19 cellular contexts compared by ENCODE assay signal in genomic region chr2:234795272-234795920, GRCh38.
A peak's percentile ranks its signal among the peaks of the same experiment; 100 is the strongest.
DNase-seq lines count a peak whose midpoint lies in the region; ATAC-seq and TF ChIP-seq lines count a peak whose summit lies in the region.
"Had no signal": no experiment of that assay in that cellular context is flagged by ENCODE, and none has a peak within 500 bp of the region (broad histone marks: within the 10 kb centered on the region; RNA-seq: fewer than 3 reads in every experiment).

No MANE protein-coding gene starts in this region.

- DNase-seq in DMS153 (lab: John Stamatoyannopoulos, UW) (peak; percentile 25), DMS153 treated with DMSO at 0.1 percent for 48 hours (lab: John Stamatoyannopoulos, UW; ENCODE audit: unreplicated experiment) (no peak), RPMI7951 (ENCODE audit: low read depth) (peak; percentile 66), fibroblast of villous mesenchyme (ENCODE audit: low read depth) (peak; percentile 59), osteocyte (ENCODE audit: extremely low spot score, unreplicated experiment) (no peak), Right ventricle myocardium inferior (ENCODE audit: missing footprints) (no peak), CD14-positive monocyte (ENCODE audit: low spot score) (no peak)
- DNase-seq: activated CD8-positive, alpha-beta T cell treated with anti-CD3 and anti-CD28 coated beads, Interleukin-2, amount 10 ng/mL, durations not matched to agents 7 days and 5 days; activated naive CD8-positive, alpha-beta T cell treated with anti-CD3 and anti-CD28 coated beads, Interleukin-2, amount 10 ng/mL, durations not matched to agents 7 days and 5 days; CD4-positive, CD25-positive, alpha-beta regulatory T cell; central memory CD4-positive, alpha-beta T cell; effector memory CD4-positive, alpha-beta T cell; left ventricle myocardium inferior; NCI-H1694; spleen; transverse colon had no signal

- no peaks in the 10 kb centered on the region for H3K36me3 Mint-ChIP-seq in osteocyte (ENCODE audit: unreplicated experiment)
- no peaks in the 10 kb centered on the region for H3K36me3 Mint-ChIP-seq in CD14-positive monocyte
- H3K36me3 Mint-ChIP-seq: activated naive CD8-positive, alpha-beta T cell treated with anti-CD3 and anti-CD28 coated beads, Interleukin-2, amount 10 ng/mL, durations not matched to agents 7 days and 5 days; CD4-positive, CD25-positive, alpha-beta regulatory T cell; stimulated activated effector memory CD8-positive, alpha-beta T cell treated with anti-CD3 and anti-CD28 coated beads, Interleukin-12 subunit alpha, Interleukin-12 subunit beta, amount 100 ng/mL, for 72 hours had no signal

- no peak for TF ChIP-seq CTCF in fibroblast of villous mesenchyme (IDR thresholded peaks at IDR 0.05; ENCODE audit: insufficient read depth, low read depth, low read length)
- no peak for TF ChIP-seq CTCF in osteocyte (IDR thresholded peaks at IDR 0.05)
- TF ChIP-seq CTCF in CD14-positive monocyte (IDR thresholded peaks at IDR 0.05) = no peak

- H3K4me3 ChIP-seq in fibroblast of villous mesenchyme (ENCODE audit: low read depth, low read length) = no peak overlapping the region
- H3K4me3 ChIP-seq: left ventricle myocardium inferior, spleen, transverse colon had no signal

- H3K4me3 Mint-ChIP-seq in osteocyte (ENCODE audit: unreplicated experiment) = no peak overlapping the region
- no peak overlapping the region for H3K4me3 Mint-ChIP-seq in CD14-positive monocyte
- H3K4me3 Mint-ChIP-seq: activated CD8-positive, alpha-beta T cell treated with anti-CD3 and anti-CD28 coated beads, Interleukin-2, amount 10 ng/mL, durations not matched to agents 7 days and 5 days; activated naive CD8-positive, alpha-beta T cell treated with anti-CD3 and anti-CD28 coated beads, Interleukin-2, amount 10 ng/mL, durations not matched to agents 7 days and 5 days; activated T-helper 1 cell treated with anti-CD3 and anti-CD28 coated beads, Interleukin-12 subunit alpha, Interleukin-12 subunit beta, Interleukin-2, Interleukin-4 antibody, amounts not matched to agents 30 ng/mL and 10 ng/mL and 1 ng/mL, durations not matched to agents 14 hours and 24 hours and 36 hours; CD4-positive, CD25-positive, alpha-beta regulatory T cell; stimulated activated effector memory CD8-positive, alpha-beta T cell treated with anti-CD3 and anti-CD28 coated beads, Interleukin-12 subunit alpha, Interleukin-12 subunit beta, amount 100 ng/mL, for 72 hours had no signal

- ATAC-seq in HG03025 (IDR thresholded peaks at IDR 0.05; ENCODE audit: low FRiP score, unreplicated experiment) (no peak), Right ventricle myocardium inferior (no peak)
- ATAC-seq: activated CD8-positive, alpha-beta T cell treated with anti-CD3 and anti-CD28 coated beads, Interleukin-2, amount 10 ng/mL, durations not matched to agents 7 days and 5 days; stimulated activated effector memory CD8-positive, alpha-beta T cell treated with anti-CD3 and anti-CD28 coated beads, Interleukin-12 subunit alpha, Interleukin-12 subunit beta, amount 100 ng/mL, for 72 hours had no signal

- H3K27me3 Mint-ChIP-seq in osteocyte (ENCODE audit: unreplicated experiment) = no peaks in the 10 kb centered on the region
- peaks cover 0 to 4% (median 2%) of the 10 kb centered on the region in 3 donors for H3K27me3 Mint-ChIP-seq in CD14-positive monocyte (ENCODE audit: low read depth in 3 of 3)
- H3K27me3 Mint-ChIP-seq: activated naive CD8-positive, alpha-beta T cell treated with anti-CD3 and anti-CD28 coated beads, Interleukin-2, amount 10 ng/mL, durations not matched to agents 7 days and 5 days had no signal

- peaks cover 29% of the 10 kb centered on the region for H3K4me1 Mint-ChIP-seq in osteocyte (ENCODE audit: unreplicated experiment)
- H3K4me1 Mint-ChIP-seq in CD14-positive monocyte = no peaks in the 10 kb centered on the region
- H3K4me1 Mint-ChIP-seq: activated naive CD8-positive, alpha-beta T cell treated with anti-CD3 and anti-CD28 coated beads, Interleukin-2, amount 10 ng/mL, durations not matched to agents 7 days and 5 days; CD4-positive, CD25-positive, alpha-beta regulatory T cell; stimulated activated effector memory CD8-positive, alpha-beta T cell treated with anti-CD3 and anti-CD28 coated beads, Interleukin-12 subunit alpha, Interleukin-12 subunit beta, amount 100 ng/mL, for 72 hours had no signal

- intact Hi-C loops in Right ventricle myocardium inferior (cut with DNase I) = no loop called here
- intact Hi-C loops in CD14-positive monocyte (cut with micrococcal nuclease) = no loop called here

- H3K9me3 Mint-ChIP-seq in osteocyte (ENCODE audit: unreplicated experiment) (no peaks in the 10 kb centered on the region), CD14-positive monocyte (peaks cover 0 to 5% (median 2%) of the 10 kb centered on the region in 7 donors)
- H3K9me3 Mint-ChIP-seq: activated naive CD8-positive, alpha-beta T cell treated with anti-CD3 and anti-CD28 coated beads, Interleukin-2, amount 10 ng/mL, durations not matched to agents 7 days and 5 days; activated T-helper 1 cell treated with anti-CD3 and anti-CD28 coated beads, Interleukin-12 subunit alpha, Interleukin-12 subunit beta, Interleukin-2, Interleukin-4 antibody, amounts not matched to agents 30 ng/mL and 10 ng/mL and 1 ng/mL, durations not matched to agents 14 hours and 24 hours and 36 hours; CD4-positive, CD25-positive, alpha-beta regulatory T cell; stimulated activated effector memory CD8-positive, alpha-beta T cell treated with anti-CD3 and anti-CD28 coated beads, Interleukin-12 subunit alpha, Interleukin-12 subunit beta, amount 100 ng/mL, for 72 hours had no signal

- H3K27ac Mint-ChIP-seq in osteocyte (ENCODE audit: unreplicated experiment) (peak overlapping the region; percentile 24), CD14-positive monocyte (no peak overlapping the region)
- H3K27ac Mint-ChIP-seq: activated CD8-positive, alpha-beta T cell treated with anti-CD3 and anti-CD28 coated beads, Interleukin-2, amount 10 ng/mL, durations not matched to agents 7 days and 5 days; activated naive CD8-positive, alpha-beta T cell treated with anti-CD3 and anti-CD28 coated beads, Interleukin-2, amount 10 ng/mL, durations not matched to agents 7 days and 5 days; activated T-helper 1 cell treated with anti-CD3 and anti-CD28 coated beads, Interleukin-12 subunit alpha, Interleukin-12 subunit beta, Interleukin-2, Interleukin-4 antibody, amounts not matched to agents 30 ng/mL and 10 ng/mL and 1 ng/mL, durations not matched to agents 14 hours and 24 hours and 36 hours; CD4-positive, CD25-positive, alpha-beta regulatory T cell; stimulated activated effector memory CD8-positive, alpha-beta T cell treated with anti-CD3 and anti-CD28 coated beads, Interleukin-12 subunit alpha, Interleukin-12 subunit beta, amount 100 ng/mL, for 72 hours had no signal

Comparison
In these comparisons a context has a peak if more than half of its experiments do, and no peak if none do; other contexts are left out.
1. DNase-seq: peak in DMS153 (single experiment), RPMI7951 (single experiment) and fibroblast of villous mesenchyme (single experiment); none in DMS153 treated with DMSO at 0.1 percent for 48 hours (single experiment), osteocyte (single experiment), Right ventricle myocardium inferior (single experiment) and CD14-positive monocyte (single experiment).